In the genomic region with DNA sequence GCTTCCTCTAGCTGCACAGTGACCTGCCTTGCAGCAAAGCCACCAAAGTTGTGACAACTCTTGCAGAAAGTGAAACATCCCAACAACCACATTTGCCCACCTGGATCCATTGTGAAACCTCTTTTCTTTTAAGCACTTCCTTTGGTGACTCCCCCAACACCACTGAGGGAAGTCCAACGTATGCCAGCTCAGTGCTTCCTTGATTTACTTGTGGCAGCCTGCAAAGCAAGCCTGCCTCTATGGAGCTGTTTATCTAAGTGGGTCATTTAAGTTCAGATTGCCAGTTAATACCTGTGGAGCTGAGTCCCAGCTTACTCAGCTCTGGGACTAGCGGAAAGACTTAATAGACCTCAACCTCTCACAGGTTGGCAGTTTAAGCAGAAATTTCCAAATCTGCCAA, we compare ENCODE assay signal across 13 cellular contexts.
DNase-seq lines count a peak whose midpoint lies in the region; ATAC-seq, FAIRE-seq and TF ChIP-seq lines count a peak whose summit lies in the region.
"Had no signal": no experiment of that assay in that cellular context is flagged by ENCODE, and none has a peak within 500 bp of the region (broad histone marks: within the 10 kb centered on the region; RNA-seq: fewer than 3 reads in every experiment).

No MANE protein-coding gene starts in this region.

- H3K4me3 ChIP-seq in bronchial epithelial cell (ENCODE audit: low read depth, low read length) (no peak overlapping the region), SJCRH30 (no peak overlapping the region)

- TF ChIP-seq CTCF in bronchial epithelial cell (IDR thresholded peaks at IDR 0.05; ENCODE audit: insufficient read depth, low read length, severe bottlenecking): no peak

- no peaks in the 10 kb centered on the region for H3K4me1 ChIP-seq in SJCRH30
- H3K4me1 ChIP-seq: Caco-2 had no signal

- DNase-seq in SKM-1 treated with dmso at 0.1 percent for 144 hours (lab: John Stamatoyannopoulos, UW; ENCODE audit: unreplicated experiment) (peak; percentile 38), SKM-1 (lab: John Stamatoyannopoulos, UW; ENCODE audit: unreplicated experiment) (no peak), NCI-H748 (lab: John Stamatoyannopoulos, UW; ENCODE audit: unreplicated experiment) (peak; percentile 78), bronchial epithelial cell (ENCODE audit: low read depth) (peak; percentile 69), pons (ENCODE audit: low spot score) (no peak), iPS-NIHi11 (ENCODE audit: low spot score) (no peak), SJCRH30 (no peak)
- DNase-seq: Caco-2, KG1, SK-N-SH had no signal

- H3K36me3 ChIP-seq in bronchial epithelial cell (ENCODE audit: control insufficient read depth, insufficient read depth, low read length): no peaks in the 10 kb centered on the region
- no peaks in the 10 kb centered on the region for H3K36me3 ChIP-seq in SJCRH30

- no peak for FAIRE-seq in bronchial epithelial cell (lab: Jason Lieb, UNC)

- no peaks in the 10 kb centered on the region for H3K9me3 ChIP-seq in SJCRH30 (replicated peaks)
- H3K9me3 ChIP-seq: Caco-2, SK-N-SH had no signal

- H3K27me3 ChIP-seq in bronchial epithelial cell (ENCODE audit: control insufficient read depth, insufficient read depth, low read length) (no peaks in the 10 kb centered on the region), SJCRH30 (no peaks in the 10 kb centered on the region)

- H3K27ac ChIP-seq in SJCRH30: no peak overlapping the region

- ATAC-seq in HG02938 (IDR thresholded peaks at IDR 0.05; ENCODE audit: unreplicated experiment): no peak
- ATAC-seq: Panc1, Right ventricle myocardium inferior had no signal

Comparison
In these comparisons a context has a peak if more than half of its experiments do, and no peak if none do; other contexts are left out.
1. DNase-seq: peak in SKM-1 treated with dmso at 0.1 percent for 144 hours (single experiment), NCI-H748 (single experiment) and bronchial epithelial cell (single experiment); none in SKM-1 (single experiment), pons (single experiment), iPS-NIHi11 (single experiment) and SJCRH30 (0 of 2).